Comparison of ENCODE assay signal across 23 cellular contexts in genomic region chr10:129929343-129930297, GRCh38. TPM values are rescaled to one million over a fixed set of nuclear protein-coding genes. Genes with fewer than 3 reads are reported as not detected.
DNase-seq lines count a peak whose midpoint lies in the region; TF ChIP-seq lines count a peak whose summit lies in the region.
"Had no signal": no experiment of that assay in that cellular context is flagged by ENCODE, and none has a peak within 500 bp of the region (broad histone marks: within the 10 kb centered on the region; RNA-seq: fewer than 3 reads in every experiment).

No MANE protein-coding gene starts in this region.

- H3K9me3 ChIP-seq in HEK293 (ENCODE audit: control insufficient read depth, insufficient read depth, low read depth, low read length) (no peaks in the 10 kb centered on the region), endodermal cell (ENCODE audit: control insufficient read depth, low read length) (no peaks in the 10 kb centered on the region), neural progenitor cell (ENCODE audit: low read depth) (no peaks in the 10 kb centered on the region), SJCRH30 (replicated peaks) (no peaks in the 10 kb centered on the region)
- H3K9me3 ChIP-seq: thyroid gland had no signal

- H3K4me2 ChIP-seq in neural progenitor cell: no peak overlapping the region

- no peak overlapping the region for H2AFZ ChIP-seq in neural progenitor cell (replicated peaks)

- no peak overlapping the region for H3K9ac ChIP-seq in endodermal cell (ENCODE audit: extremely low read depth, low read length, poor library complexity, severe bottlenecking)
- no peak overlapping the region for H3K9ac ChIP-seq in neural progenitor cell

- H3K4me3 ChIP-seq in HEK293 (ENCODE audit: low read depth, low read length) (no peak overlapping the region), endodermal cell (ENCODE audit: low read length) (no peak overlapping the region), neural progenitor cell (no peak overlapping the region), SJCRH30 (no peak overlapping the region)
- H3K4me3 ChIP-seq: thyroid gland had no signal

- H4K20me1 ChIP-seq in neural progenitor cell (ENCODE audit: low read depth): no peaks in the 10 kb centered on the region

- H3K4me3 Mint-ChIP-seq in endodermal cell (no peak overlapping the region), neural progenitor cell (no peak overlapping the region), mesothelial cell of epicardium (no peak overlapping the region)
- H3K4me3 Mint-ChIP-seq: nephron had no signal

- H3K79me2 ChIP-seq in neural progenitor cell (ENCODE audit: low read depth): no peaks in the 10 kb centered on the region

- H3K27me3 ChIP-seq in endodermal cell (ENCODE audit: control insufficient read depth, insufficient read depth, low read length, poor library complexity, severe bottlenecking): no peaks in the 10 kb centered on the region
- H3K27me3 ChIP-seq in neural progenitor cell: no peaks in the 10 kb centered on the region
- no peaks in the 10 kb centered on the region for H3K27me3 ChIP-seq in SJCRH30
- H3K27me3 ChIP-seq: thyroid gland had no signal

- no peaks in the 10 kb centered on the region for H3F3A ChIP-seq in neural progenitor cell (ENCODE audit: low read depth)

- H3K4me1 Mint-ChIP-seq in endodermal cell: peaks cover 14% of the 10 kb centered on the region
- H3K4me1 Mint-ChIP-seq in neural progenitor cell: peaks cover 12% of the 10 kb centered on the region
- H3K4me1 Mint-ChIP-seq in mesothelial cell of epicardium: no peaks in the 10 kb centered on the region

- CTCF ChIA-PET in HEK293 (lab: Yijun Ruan, JAX): interaction anchor here (0.5 to 0.7 kb wide), 4 partner anchors 27 to 904 kb away, joined by 3 to 4 read pairs (median 3); no protein-coding TSS in a partner anchor

- H3K27ac Mint-ChIP-seq in endodermal cell (no peak overlapping the region), neural progenitor cell (no peak overlapping the region), mesothelial cell of epicardium (no peak overlapping the region)
- H3K27ac Mint-ChIP-seq: nephron had no signal

- POLR2A ChIA-PET in HEK293 (lab: Yijun Ruan, JAX): no interaction called here

- no peaks in the 10 kb centered on the region; a peak in 1 of 3 replicates for H3K36me3 ChIP-seq in HEK293 (ENCODE audit: control insufficient read depth in 2 of 2, insufficient read depth in 1 of 2, low read length in 2 of 2)
- H3K36me3 ChIP-seq in endodermal cell (ENCODE audit: control insufficient read depth, insufficient read depth, low read length): no peaks in the 10 kb centered on the region
- H3K36me3 ChIP-seq in neural progenitor cell: no peaks in the 10 kb centered on the region
- no peaks in the 10 kb centered on the region for H3K36me3 ChIP-seq in SJCRH30
- H3K36me3 ChIP-seq: thyroid gland had no signal

- H3K27ac ChIP-seq in HEK293 (ENCODE audit: extremely low read depth, low read depth, low read length) (no peak overlapping the region), endodermal cell (ENCODE audit: low read depth, low read length) (no peak overlapping the region), neural progenitor cell (no peak overlapping the region), SJCRH30 (no peak overlapping the region)
- H3K27ac ChIP-seq: thyroid gland had no signal

- DNase-seq in endodermal cell (peak; percentile 77), neural progenitor cell (ENCODE audit: low spot score) (peak; percentile 22), SJCRH30 (no peak), NCI-H146 treated with DMSO at 0.1 percent for 48 hours (lab: John Stamatoyannopoulos, UW; ENCODE audit: unreplicated experiment) (no peak), mesothelial cell of epicardium (ENCODE audit: low spot score in 2 of 2, unreplicated experiment in 2 of 2) (no peak)
- DNase-seq: activated CD4-positive, alpha-beta T cell treated with anti-CD3 and anti-CD28 coated beads, Interleukin-2, amount 50 U/mL, for 48 hours; activated naive CD4-positive, alpha-beta T cell treated with Interleukin-2 at 50 U/mL for 16 hours; activated T-cell treated with anti-CD3 and anti-CD28 coated beads for 4 hours; amygdala; caudate nucleus; DND-41; left colon; NCI-H1417 treated with DMSO at 0.1 percent for 48 hours; small intestine; stimulated activated CD4-positive, alpha-beta T cell treated with anti-CD3 and anti-CD28 coated beads, Interleukin-2, amount 100 ng/mL, for 48 hours; stimulated activated naive CD4-positive, alpha-beta T cell treated with Interleukin-2 at 50 U/mL for 16 hours; thyroid gland had no signal

- H3K27me3 Mint-ChIP-seq in endodermal cell (ENCODE audit: insufficient read depth) (no peaks in the 10 kb centered on the region), neural progenitor cell (ENCODE audit: insufficient read depth, low read depth) (peaks cover 2% of the 10 kb centered on the region), mesothelial cell of epicardium (ENCODE audit: low read depth) (peaks cover 15% of the 10 kb centered on the region)

- TF ChIP-seq CTCF in GM12873 (IDR thresholded peaks at IDR 0.05; ENCODE audit: insufficient read depth, low read depth, low read length, missing control alignments): peak; percentile 5
- TF ChIP-seq CTCF in HEK293 (tag by site-specific recombination; IDR thresholded peaks at IDR 0.05): no peak
- peak; percentile 80 for TF ChIP-seq CTCF in endodermal cell (conservative IDR thresholded peaks at IDR 0.05)
- TF ChIP-seq CTCF in neural progenitor cell (IDR thresholded peaks at IDR 0.05): peak; percentile 38
- TF ChIP-seq CTCF in mesothelial cell of epicardium (IDR thresholded peaks at IDR 0.05; ENCODE audit: unreplicated experiment): no peak

- no peaks in the 10 kb centered on the region for H3K4me1 ChIP-seq in HEK293 (ENCODE audit: control insufficient read depth, insufficient read depth, low read length)
- no peaks in the 10 kb centered on the region for H3K4me1 ChIP-seq in endodermal cell (ENCODE audit: control insufficient read depth, insufficient read depth, low read length)
- H3K4me1 ChIP-seq in neural progenitor cell: no peaks in the 10 kb centered on the region
- H3K4me1 ChIP-seq in SJCRH30: no peaks in the 10 kb centered on the region
- H3K4me1 ChIP-seq: thyroid gland had no signal

- H3K9me3 Mint-ChIP-seq in endodermal cell (no peaks in the 10 kb centered on the region), neural progenitor cell (no peaks in the 10 kb centered on the region), mesothelial cell of epicardium (no peaks in the 10 kb centered on the region)
- H3K9me3 Mint-ChIP-seq: nephron had no signal

- H3K36me3 Mint-ChIP-seq in endodermal cell (ENCODE audit: low read depth): no peaks in the 10 kb centered on the region
- no peaks in the 10 kb centered on the region for H3K36me3 Mint-ChIP-seq in neural progenitor cell
- H3K36me3 Mint-ChIP-seq in mesothelial cell of epicardium: no peaks in the 10 kb centered on the region

- WGBS in endodermal cell (ENCODE audit: insufficient coverage in 1 of 2, insufficient read length in 1 of 2), 2 experiments: 87 to 91% methylated on average over 10 to 12 of the region's 12 CpGs

TF ChIP-seq in HEK293, 187 proteins besides CTCF, POLR2A, EP300 and RAD21:
- TF ChIP-seq ZNF302 (tag by site-specific recombination; IDR thresholded peaks at IDR 0.05; ENCODE audit: low read depth): no peak
- peak; percentile 88 for TF ChIP-seq KLF1 (tag by site-specific recombination; IDR thresholded peaks at IDR 0.05)

RNA-seq across cellular contexts. Expression of gene EBF3, which starts 34.5 kb away (rescaled TPM):
- total RNA-seq in endodermal cell (1 to 10 TPM in 1 of 2 donors, under 1 TPM in 1; 0.44 to 2.0 TPM), neural progenitor cell (ENCODE audit: low replicate concordance) (0.15 and 0.40 TPM in 2 replicates), mesothelial cell of epicardium (1.1 to 1.4 TPM (median 1.2 TPM) in 3 replicates)
- 20.8 TPM for polyA plus RNA-seq in endodermal cell (2013, experiment 1 of 2)
- 16.1 TPM for polyA plus RNA-seq in endodermal cell (2013, experiment 2 of 2)
- 13.1 and 13.2 TPM in 2 replicates for total RNA-seq in SJCRH30 (2014; rRNA removed; shearing (Covaris generic))
- total RNA-seq: MCF 10A; OCI-LY7; T-helper 1 cell treated with Interleukin-12 subunit alpha and Interleukin-12 subunit beta and Interleukin-4 antibody, amounts not matched to agents 30 ng/mL and 1 ng/mL, for 36 hours had no signal

Comparison
In these comparisons a context has a peak if more than half of its experiments do, and no peak if none do; other contexts are left out.
1. CTCF ChIP-seq: peak in GM12873 (single experiment), endodermal cell (single experiment) and neural progenitor cell (single experiment); none in HEK293 (single experiment) and mesothelial cell of epicardium (single experiment).
2. DNase-seq: peak in endodermal cell (single experiment) and neural progenitor cell (single experiment); none in SJCRH30 (0 of 2), NCI-H146 treated with DMSO at 0.1 percent for 48 hours (single experiment) and mesothelial cell of epicardium (0 of 2).